1 cellular context compared by ENCODE assay signal in the genomic region with DNA sequence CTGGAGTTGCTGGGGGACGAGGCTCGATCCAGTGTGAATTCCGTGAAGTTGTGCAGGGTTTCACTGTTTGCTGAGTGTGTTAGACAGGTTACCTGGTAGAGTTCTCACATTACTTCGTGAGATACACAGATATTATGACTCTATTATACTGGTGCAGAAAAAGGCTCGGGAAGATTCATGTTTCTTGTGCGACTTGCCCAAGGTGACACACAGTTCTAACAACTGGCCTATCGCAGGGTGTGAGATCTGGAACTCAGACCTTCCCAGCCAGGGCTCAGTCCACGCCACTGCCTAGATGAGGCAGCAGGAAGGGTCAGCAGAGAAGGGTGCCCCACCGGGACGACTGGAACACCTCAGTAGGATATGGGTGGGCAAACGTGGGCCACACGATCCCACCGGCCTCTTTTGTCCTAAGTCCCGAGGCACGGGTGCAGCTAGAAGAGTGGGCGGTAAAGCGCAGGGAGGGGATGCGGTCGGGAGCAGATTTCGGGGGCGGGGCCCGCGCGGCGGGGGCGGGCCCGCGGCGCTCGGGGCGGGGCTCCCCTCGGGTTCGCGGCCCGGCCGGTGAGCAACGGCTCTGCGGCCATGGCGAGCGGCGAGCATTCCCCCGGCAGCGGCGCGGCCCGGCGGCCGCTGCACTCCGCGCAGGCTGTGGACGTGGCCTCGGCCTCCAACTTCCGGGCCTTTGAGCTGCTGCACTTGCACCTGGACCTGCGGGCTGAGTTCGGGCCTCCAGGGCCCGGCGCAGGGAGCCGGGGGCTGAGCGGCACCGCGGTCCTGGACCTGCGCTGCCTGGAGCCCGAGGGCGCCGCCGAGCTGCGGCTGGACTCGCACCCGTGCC.
TF ChIP-seq lines count a peak whose summit lies in the region.

A gene with protein sequence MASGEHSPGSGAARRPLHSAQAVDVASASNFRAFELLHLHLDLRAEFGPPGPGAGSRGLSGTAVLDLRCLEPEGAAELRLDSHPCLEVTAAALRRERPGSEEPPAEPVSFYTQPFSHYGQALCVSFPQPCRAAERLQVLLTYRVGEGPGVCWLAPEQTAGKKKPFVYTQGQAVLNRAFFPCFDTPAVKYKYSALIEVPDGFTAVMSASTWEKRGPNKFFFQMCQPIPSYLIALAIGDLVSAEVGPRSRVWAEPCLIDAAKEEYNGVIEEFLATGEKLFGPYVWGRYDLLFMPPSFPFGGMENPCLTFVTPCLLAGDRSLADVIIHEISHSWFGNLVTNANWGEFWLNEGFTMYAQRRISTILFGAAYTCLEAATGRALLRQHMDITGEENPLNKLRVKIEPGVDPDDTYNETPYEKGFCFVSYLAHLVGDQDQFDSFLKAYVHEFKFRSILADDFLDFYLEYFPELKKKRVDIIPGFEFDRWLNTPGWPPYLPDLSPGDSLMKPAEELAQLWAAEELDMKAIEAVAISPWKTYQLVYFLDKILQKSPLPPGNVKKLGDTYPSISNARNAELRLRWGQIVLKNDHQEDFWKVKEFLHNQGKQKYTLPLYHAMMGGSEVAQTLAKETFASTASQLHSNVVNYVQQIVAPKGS (plus strand): TSS at position 567 of the 841 bp plus-strand sequence. CDS start 19 bp downstream, at position 586.

TF ChIP-seq in K562, 482 proteins besides CTCF, POLR2A, EP300 and RAD21 (continued from another document):
- TF ChIP-seq, protein P1, sequence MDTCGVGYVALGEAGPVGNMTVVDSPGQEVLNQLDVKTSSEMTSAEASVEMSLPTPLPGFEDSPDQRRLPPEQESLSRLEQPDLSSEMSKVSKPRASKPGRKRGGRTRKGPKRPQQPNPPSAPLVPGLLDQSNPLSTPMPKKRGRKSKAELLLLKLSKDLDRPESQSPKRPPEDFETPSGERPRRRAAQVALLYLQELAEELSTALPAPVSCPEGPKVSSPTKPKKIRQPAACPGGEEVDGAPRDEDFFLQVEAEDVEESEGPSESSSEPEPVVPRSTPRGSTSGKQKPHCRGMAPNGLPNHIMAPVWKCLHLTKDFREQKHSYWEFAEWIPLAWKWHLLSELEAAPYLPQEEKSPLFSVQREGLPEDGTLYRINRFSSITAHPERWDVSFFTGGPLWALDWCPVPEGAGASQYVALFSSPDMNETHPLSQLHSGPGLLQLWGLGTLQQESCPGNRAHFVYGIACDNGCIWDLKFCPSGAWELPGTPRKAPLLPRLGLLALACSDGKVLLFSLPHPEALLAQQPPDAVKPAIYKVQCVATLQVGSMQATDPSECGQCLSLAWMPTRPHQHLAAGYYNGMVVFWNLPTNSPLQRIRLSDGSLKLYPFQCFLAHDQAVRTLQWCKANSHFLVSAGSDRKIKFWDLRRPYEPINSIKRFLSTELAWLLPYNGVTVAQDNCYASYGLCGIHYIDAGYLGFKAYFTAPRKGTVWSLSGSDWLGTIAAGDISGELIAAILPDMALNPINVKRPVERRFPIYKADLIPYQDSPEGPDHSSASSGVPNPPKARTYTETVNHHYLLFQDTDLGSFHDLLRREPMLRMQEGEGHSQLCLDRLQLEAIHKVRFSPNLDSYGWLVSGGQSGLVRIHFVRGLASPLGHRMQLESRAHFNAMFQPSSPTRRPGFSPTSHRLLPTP (IDR thresholded peaks at IDR 0.05; ENCODE audit: borderline replicate concordance, extremely low read depth, insufficient read length), result peak; percentile 18
- TF ChIP-seq, protein P2, sequence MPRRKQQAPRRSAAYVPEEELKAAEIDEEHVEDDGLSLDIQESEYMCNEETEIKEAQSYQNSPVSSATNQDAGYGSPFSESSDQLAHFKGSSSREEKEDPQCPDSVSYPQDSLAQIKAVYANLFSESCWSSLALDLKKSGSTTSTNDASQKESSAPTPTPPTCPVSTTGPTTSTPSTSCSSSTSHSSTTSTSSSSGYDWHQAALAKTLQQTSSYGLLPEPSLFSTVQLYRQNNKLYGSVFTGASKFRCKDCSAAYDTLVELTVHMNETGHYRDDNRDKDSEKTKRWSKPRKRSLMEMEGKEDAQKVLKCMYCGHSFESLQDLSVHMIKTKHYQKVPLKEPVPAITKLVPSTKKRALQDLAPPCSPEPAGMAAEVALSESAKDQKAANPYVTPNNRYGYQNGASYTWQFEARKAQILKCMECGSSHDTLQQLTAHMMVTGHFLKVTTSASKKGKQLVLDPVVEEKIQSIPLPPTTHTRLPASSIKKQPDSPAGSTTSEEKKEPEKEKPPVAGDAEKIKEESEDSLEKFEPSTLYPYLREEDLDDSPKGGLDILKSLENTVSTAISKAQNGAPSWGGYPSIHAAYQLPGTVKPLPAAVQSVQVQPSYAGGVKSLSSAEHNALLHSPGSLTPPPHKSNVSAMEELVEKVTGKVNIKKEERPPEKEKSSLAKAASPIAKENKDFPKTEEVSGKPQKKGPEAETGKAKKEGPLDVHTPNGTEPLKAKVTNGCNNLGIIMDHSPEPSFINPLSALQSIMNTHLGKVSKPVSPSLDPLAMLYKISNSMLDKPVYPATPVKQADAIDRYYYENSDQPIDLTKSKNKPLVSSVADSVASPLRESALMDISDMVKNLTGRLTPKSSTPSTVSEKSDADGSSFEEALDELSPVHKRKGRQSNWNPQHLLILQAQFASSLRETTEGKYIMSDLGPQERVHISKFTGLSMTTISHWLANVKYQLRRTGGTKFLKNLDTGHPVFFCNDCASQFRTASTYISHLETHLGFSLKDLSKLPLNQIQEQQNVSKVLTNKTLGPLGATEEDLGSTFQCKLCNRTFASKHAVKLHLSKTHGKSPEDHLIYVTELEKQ (CRISPR knock-in tag; IDR thresholded peaks at IDR 0.05), result no peak
- TF ChIP-seq JUNB (CRISPR knock-in tag; conservative IDR thresholded peaks at IDR 0.05) (no peak), FOXJ3 (CRISPR knock-in tag; IDR thresholded peaks at IDR 0.05) (no peak), NFE2L1 (tag; IDR thresholded peaks at IDR 0.05; ENCODE audit: borderline replicate concordance, low read depth) (no peak), TAF15 (IDR thresholded peaks at IDR 0.05; ENCODE audit: low read depth, low read length) (no peak), ZBTB7A (IDR thresholded peaks at IDR 0.05; ENCODE audit: borderline replicate concordance, control insufficient read depth, low read depth, low read length) (peak; percentile 54; the same call in 1 of the 2 replicates), ZNF408 (CRISPR knock-in tag; IDR thresholded peaks at IDR 0.05; ENCODE audit: low read depth) (no peak), ZNF124 (CRISPR knock-in tag; IDR thresholded peaks at IDR 0.05) (no peak), SRSF9 (IDR thresholded peaks at IDR 0.05; ENCODE audit: borderline replicate concordance, low read depth, low read length) (no peak), CREM (IDR thresholded peaks at IDR 0.05; ENCODE audit: low read depth) (peak; percentile 13; the same call in 1 of the 2 replicates), ZNF143 (CRISPR knock-in tag; IDR thresholded peaks at IDR 0.05) (no peak), ZBED1 (IDR thresholded peaks at IDR 0.05) (no peak), TARDBP (IDR thresholded peaks at IDR 0.05) (no peak), SMAD1 (IDR thresholded peaks at IDR 0.05; ENCODE audit: low read depth, low read length, partially characterized antibody) (peak; percentile 39), SNRNP70 (optimal IDR thresholded peaks at IDR 0.05; ENCODE audit: low read depth, low read length) (no peak), EZH2 (IDR thresholded peaks at IDR 0.05; ENCODE audit: borderline replicate concordance, low read depth, low read length) (no peak), SLC30A9 (CRISPR knock-in tag; IDR thresholded peaks at IDR 0.05) (no peak), ZNF23 (CRISPR knock-in tag; IDR thresholded peaks at IDR 0.05) (no peak), MAFK (IDR thresholded peaks at IDR 0.05; ENCODE audit: low read length) (no peak), MTA1 (IDR thresholded peaks at IDR 0.05; ENCODE audit: borderline replicate concordance) (no peak), LEF1 (IDR thresholded peaks at IDR 0.05) (no peak), ZNF174 (CRISPR knock-in tag; IDR thresholded peaks at IDR 0.05) (no peak), CCNT2 (IDR thresholded peaks at IDR 0.05; ENCODE audit: borderline replicate concordance, extremely low read depth, insufficient read length, low read depth, low read length) (peak; percentile 65), CHCHD3 (CRISPR knock-in tag; IDR thresholded peaks at IDR 0.05) (no peak), RFX5 (IDR thresholded peaks at IDR 0.05; ENCODE audit: low read depth, low read length) (no peak), KAT7 (CRISPR knock-in tag; IDR thresholded peaks at IDR 0.05; ENCODE audit: borderline replicate concordance) (0 out of 2 replicates have a peak, but pooled peaks have one; percentile 40), BRD4 (IDR thresholded peaks at IDR 0.05) (peak; percentile 33; the same call in 1 of the 2 replicates), PHB2 (IDR thresholded peaks at IDR 0.05; ENCODE audit: low read depth) (no peak), ZNF217 (CRISPR knock-in tag; IDR thresholded peaks at IDR 0.05) (no peak)
- TF ChIP-seq, protein P3, sequence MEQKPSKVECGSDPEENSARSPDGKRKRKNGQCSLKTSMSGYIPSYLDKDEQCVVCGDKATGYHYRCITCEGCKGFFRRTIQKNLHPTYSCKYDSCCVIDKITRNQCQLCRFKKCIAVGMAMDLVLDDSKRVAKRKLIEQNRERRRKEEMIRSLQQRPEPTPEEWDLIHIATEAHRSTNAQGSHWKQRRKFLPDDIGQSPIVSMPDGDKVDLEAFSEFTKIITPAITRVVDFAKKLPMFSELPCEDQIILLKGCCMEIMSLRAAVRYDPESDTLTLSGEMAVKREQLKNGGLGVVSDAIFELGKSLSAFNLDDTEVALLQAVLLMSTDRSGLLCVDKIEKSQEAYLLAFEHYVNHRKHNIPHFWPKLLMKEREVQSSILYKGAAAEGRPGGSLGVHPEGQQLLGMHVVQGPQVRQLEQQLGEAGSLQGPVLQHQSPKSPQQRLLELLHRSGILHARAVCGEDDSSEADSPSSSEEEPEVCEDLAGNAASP (IDR thresholded peaks at IDR 0.05), result no peak
- TF ChIP-seq, protein P4, sequence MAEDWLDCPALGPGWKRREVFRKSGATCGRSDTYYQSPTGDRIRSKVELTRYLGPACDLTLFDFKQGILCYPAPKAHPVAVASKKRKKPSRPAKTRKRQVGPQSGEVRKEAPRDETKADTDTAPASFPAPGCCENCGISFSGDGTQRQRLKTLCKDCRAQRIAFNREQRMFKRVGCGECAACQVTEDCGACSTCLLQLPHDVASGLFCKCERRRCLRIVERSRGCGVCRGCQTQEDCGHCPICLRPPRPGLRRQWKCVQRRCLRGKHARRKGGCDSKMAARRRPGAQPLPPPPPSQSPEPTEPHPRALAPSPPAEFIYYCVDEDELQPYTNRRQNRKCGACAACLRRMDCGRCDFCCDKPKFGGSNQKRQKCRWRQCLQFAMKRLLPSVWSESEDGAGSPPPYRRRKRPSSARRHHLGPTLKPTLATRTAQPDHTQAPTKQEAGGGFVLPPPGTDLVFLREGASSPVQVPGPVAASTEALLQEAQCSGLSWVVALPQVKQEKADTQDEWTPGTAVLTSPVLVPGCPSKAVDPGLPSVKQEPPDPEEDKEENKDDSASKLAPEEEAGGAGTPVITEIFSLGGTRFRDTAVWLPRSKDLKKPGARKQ (CRISPR knock-in tag; IDR thresholded peaks at IDR 0.05), result no peak
- TF ChIP-seq, protein P5, sequence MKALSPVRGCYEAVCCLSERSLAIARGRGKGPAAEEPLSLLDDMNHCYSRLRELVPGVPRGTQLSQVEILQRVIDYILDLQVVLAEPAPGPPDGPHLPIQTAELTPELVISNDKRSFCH (CRISPR knock-in tag; IDR thresholded peaks at IDR 0.05), result no peak
- TF ChIP-seq, protein P5 (tag; IDR thresholded peaks at IDR 0.05), result 0 out of 2 replicates have a peak, but pooled peaks have one; percentile 56
- TF ChIP-seq, protein P6, sequence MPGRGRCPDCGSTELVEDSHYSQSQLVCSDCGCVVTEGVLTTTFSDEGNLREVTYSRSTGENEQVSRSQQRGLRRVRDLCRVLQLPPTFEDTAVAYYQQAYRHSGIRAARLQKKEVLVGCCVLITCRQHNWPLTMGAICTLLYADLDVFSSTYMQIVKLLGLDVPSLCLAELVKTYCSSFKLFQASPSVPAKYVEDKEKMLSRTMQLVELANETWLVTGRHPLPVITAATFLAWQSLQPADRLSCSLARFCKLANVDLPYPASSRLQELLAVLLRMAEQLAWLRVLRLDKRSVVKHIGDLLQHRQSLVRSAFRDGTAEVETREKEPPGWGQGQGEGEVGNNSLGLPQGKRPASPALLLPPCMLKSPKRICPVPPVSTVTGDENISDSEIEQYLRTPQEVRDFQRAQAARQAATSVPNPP (IDR thresholded peaks at IDR 0.05; ENCODE audit: borderline replicate concordance, insufficient read depth, insufficient read length), result no peak
- TF ChIP-seq, protein P7, sequence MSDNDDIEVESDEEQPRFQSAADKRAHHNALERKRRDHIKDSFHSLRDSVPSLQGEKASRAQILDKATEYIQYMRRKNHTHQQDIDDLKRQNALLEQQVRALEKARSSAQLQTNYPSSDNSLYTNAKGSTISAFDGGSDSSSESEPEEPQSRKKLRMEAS (CRISPR knock-in tag; IDR thresholded peaks at IDR 0.05), result 0 out of 2 replicates have a peak, but pooled peaks have one; percentile 1
